23 cellular contexts compared by ENCODE assay signal in the genomic region with DNA sequence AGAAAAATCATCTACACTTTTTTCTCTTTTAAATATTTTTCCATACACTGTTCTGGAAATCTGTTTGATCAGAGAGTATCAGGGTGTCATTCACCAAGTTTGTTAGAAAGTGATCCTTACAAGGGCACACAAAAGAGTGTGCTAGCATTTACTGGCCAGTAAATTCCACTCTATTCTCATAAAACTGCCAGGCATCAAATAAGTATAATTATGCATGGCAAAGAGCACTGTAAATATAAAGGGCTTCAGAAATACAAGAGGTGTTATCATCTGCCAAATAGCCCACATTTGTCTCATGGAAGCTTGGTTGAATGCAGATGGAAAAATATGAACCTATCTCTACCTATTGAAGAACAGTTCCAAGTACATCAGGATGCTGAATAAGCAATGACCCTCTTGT.
DNase-seq lines count a peak whose midpoint lies in the region; ATAC-seq and TF ChIP-seq lines count a peak whose summit lies in the region.
"Had no signal": no experiment of that assay in that cellular context is flagged by ENCODE, and none has a peak within 500 bp of the region (broad histone marks: within the 10 kb centered on the region; RNA-seq: fewer than 3 reads in every experiment).

No MANE protein-coding gene starts in this region.

- no peaks in the 10 kb centered on the region for H3K36me3 ChIP-seq in RWPE2 (ENCODE audit: low read depth)
- H3K36me3 ChIP-seq in esophagus squamous epithelium: no peaks in the 10 kb centered on the region
- H3K36me3 ChIP-seq: MG63 had no signal

- intact Hi-C loops in esophagus squamous epithelium (cut with DNase I): no loop called here

- no peak for ATAC-seq in RWPE2 (ENCODE audit: low read depth)
- ATAC-seq: GM23338 had no signal

- peak; percentile 21 for DNase-seq in NCI-H1092 treated with DMSO at 0.1 percent for 48 hours (lab: John Stamatoyannopoulos, UW)
- DNase-seq in NCI-H1092 (lab: John Stamatoyannopoulos, UW): no peak
- DNase-seq in DMS153 treated with DMSO at 0.1 percent for 48 hours (lab: John Stamatoyannopoulos, UW; ENCODE audit: unreplicated experiment): peak; percentile 18
- DNase-seq in NCI-H1417 (lab: John Stamatoyannopoulos, UW): peak; percentile 1 to 69 (median 27)
- no peak for DNase-seq in RWPE2 (ENCODE audit: low spot score)
- DNase-seq in GM13977 (ENCODE audit: low spot score): no peak
- no peak for DNase-seq in germinal center (ENCODE audit: low spot score)
- no peak for DNase-seq in esophagus squamous epithelium (lab: John Stamatoyannopoulos, UW)
- DNase-seq: GF-D8, H9, IMR-90, KG1, MG63, NCI-H146, NCI-H1930, NCI-H2171 treated with DMSO at 0.1 percent for 48 hours, NCI-H446, NCI-H524 treated with DMSO at 0.1 percent for 48 hours, NCI-H774, RPMI8226, SHP77 had no signal

- H3K27me3 ChIP-seq in RWPE2 (ENCODE audit: insufficient read depth, poor library complexity, severe bottlenecking): no peaks in the 10 kb centered on the region
- H3K27me3 ChIP-seq in esophagus squamous epithelium: no peaks in the 10 kb centered on the region
- H3K27me3 ChIP-seq: MG63 had no signal

- H3K9me3 ChIP-seq in RWPE2 (ENCODE audit: severe bottlenecking) (no peaks in the 10 kb centered on the region), esophagus squamous epithelium (no peaks in the 10 kb centered on the region)
- H3K9me3 ChIP-seq: MG63 had no signal

- TF ChIP-seq CTCF in RWPE2 (IDR thresholded peaks at IDR 0.05; ENCODE audit: poor library complexity, severe bottlenecking): no peak
- TF ChIP-seq CTCF in GM13977 (IDR thresholded peaks at IDR 0.05; ENCODE audit: extremely low read depth, insufficient read depth, missing control alignments): no peak
- no peak for TF ChIP-seq CTCF in esophagus squamous epithelium (IDR thresholded peaks at IDR 0.05)

- H3K4me1 ChIP-seq in RWPE2 (ENCODE audit: insufficient read depth, poor library complexity, severe bottlenecking): peaks cover 18% of the 10 kb centered on the region
- peaks cover 0 to 25% (median 0%) of the 10 kb centered on the region in 3 donors for H3K4me1 ChIP-seq in esophagus squamous epithelium

- no peak overlapping the region for H3K4me3 ChIP-seq in RWPE2 (ENCODE audit: severe bottlenecking)
- H3K4me3 ChIP-seq in esophagus squamous epithelium: no peak overlapping the region
- H3K4me3 ChIP-seq: GM23338, MG63 had no signal

- H3K27ac ChIP-seq in RWPE2 (ENCODE audit: poor library complexity, severe bottlenecking) (peak overlapping the region; percentile 48), esophagus squamous epithelium (no peak overlapping the region)
- H3K27ac ChIP-seq: 22Rv1 had no signal

- in situ Hi-C loops in GM13977 (cut with MboI; ENCODE audit: low pct_unique_long_range_greater_than_20kb, low sequenced_read_pairs, unreplicated experiment): no loop called here

- TF ChIP-seq POLR2A in esophagus squamous epithelium (IDR thresholded peaks at IDR 0.05): no peak

Comparison
In these comparisons a context has a peak if more than half of its experiments do, and no peak if none do; other contexts are left out.
1. DNase-seq: peak in NCI-H1092 treated with DMSO at 0.1 percent for 48 hours (single experiment), DMS153 treated with DMSO at 0.1 percent for 48 hours (single experiment) and NCI-H1417 (3 of 3); none in NCI-H1092 (single experiment), RWPE2 (single experiment), GM13977 (single experiment), germinal center (single experiment) and esophagus squamous epithelium (single experiment).